In genomic region chr17:28173071-28173561, GRCh38 we compare ENCODE assay signal across 18 cellular contexts.
DNase-seq lines count a peak whose midpoint lies in the region; ATAC-seq and TF ChIP-seq lines count a peak whose summit lies in the region.
"Had no signal": no experiment of that assay in that cellular context is flagged by ENCODE, and none has a peak within 500 bp of the region (broad histone marks: within the 10 kb centered on the region; RNA-seq: fewer than 3 reads in every experiment).

No MANE protein-coding gene starts in this region.

- no peaks in the 10 kb centered on the region for H3K27me3 Mint-ChIP-seq in CD8-positive, alpha-beta T cell (ENCODE audit: low read depth)
- H3K27me3 Mint-ChIP-seq in HFFc6 (ENCODE audit: insufficient read depth) (no peaks in the 10 kb centered on the region), WTC11 (ENCODE audit: low read depth) (no peaks in the 10 kb centered on the region)

- no peak overlapping the region for H3K27ac ChIP-seq in CD8-positive, alpha-beta T cell (ENCODE audit: low read depth, low read length)
- H3K27ac ChIP-seq in colonic mucosa, result no peak overlapping the region
- H3K27ac ChIP-seq: epithelial cell of prostate, right atrium auricular region had no signal

- no peak for ATAC-seq in CD8-positive, alpha-beta T cell
- peak; percentile 72 for ATAC-seq in WTC11
- peak; percentile 54 for ATAC-seq in mucosa of descending colon
- ATAC-seq: activated CD8-positive, alpha-beta T cell treated with anti-CD3 and anti-CD28 coated beads, Interleukin-2, amount 10 ng/mL, durations not matched to agents 7 days and 5 days had no signal

- no peak overlapping the region for H3K9ac ChIP-seq in colonic mucosa (ENCODE audit: low read depth in 2 of 2, low read length in 2 of 2)

- DNase-seq in CD8-positive, alpha-beta T cell, result no peak
- DNase-seq in HFFc6 (no peak), WTC11 (ENCODE audit: low spot score) (no peak), mucosa of descending colon (no peak), RPMI8226 (no peak), colonic mucosa (no peak), kidney tubule cell (ENCODE audit: low spot score) (no peak), NCI-H2196 (lab: John Stamatoyannopoulos, UW; ENCODE audit: unreplicated experiment) (no peak)
- DNase-seq: activated CD8-positive, alpha-beta T cell treated with anti-CD3 and anti-CD28 coated beads, Interleukin-2, amount 10 ng/mL, durations not matched to agents 7 days and 5 days; activated naive CD4-positive, alpha-beta T cell; caudate nucleus; NCI-H2227 treated with DMSO at 0.1 percent for 48 hours; Peyer's patch; stimulated activated CD4-positive, alpha-beta T cell treated with anti-CD3 and anti-CD28 coated beads, Interleukin-4, amount 100 ng/mL, for 24 hours; stimulated activated naive CD4-positive, alpha-beta T cell; T-helper 9 cell had no signal

- peaks cover 13% of the 10 kb centered on the region for H3K4me1 ChIP-seq in CD8-positive, alpha-beta T cell (ENCODE audit: insufficient read depth, low read length)
- peaks cover 9% of the 10 kb centered on the region for H3K4me1 ChIP-seq in mucosa of descending colon (ENCODE audit: low read depth)
- H3K4me1 ChIP-seq in colonic mucosa, result no peaks in the 10 kb centered on the region
- H3K4me1 ChIP-seq: Peyer's patch had no signal

- H3K4me3 ChIP-seq in CD8-positive, alpha-beta T cell (ENCODE audit: low read depth, low read length), result no peak overlapping the region
- no peak overlapping the region for H3K4me3 ChIP-seq in mucosa of descending colon
- no peak overlapping the region for H3K4me3 ChIP-seq in colonic mucosa
- H3K4me3 ChIP-seq: Peyer's patch, right atrium auricular region had no signal

- TF ChIP-seq CTCF in CD8-positive, alpha-beta T cell (IDR thresholded peaks at IDR 0.05), result no peak
- TF ChIP-seq CTCF in HFFc6 (IDR thresholded peaks at IDR 0.05) (no peak), WTC11 (IDR thresholded peaks at IDR 0.05) (no peak), mucosa of descending colon (IDR thresholded peaks at IDR 0.05) (no peak), colonic mucosa (IDR thresholded peaks at IDR 0.05) (no peak)

- H3K27ac Mint-ChIP-seq in CD8-positive, alpha-beta T cell, result peak overlapping the region; percentile 66
- peak overlapping the region; percentile 68 for H3K27ac Mint-ChIP-seq in HFFc6
- H3K27ac Mint-ChIP-seq in WTC11, result peak overlapping the region; percentile 90
- H3K27ac Mint-ChIP-seq: activated CD8-positive, alpha-beta T cell treated with anti-CD3 and anti-CD28 coated beads, Interleukin-2, amount 10 ng/mL, durations not matched to agents 7 days and 5 days had no signal

- POLR2A ChIA-PET in CD8-positive, alpha-beta T cell (lab: Charles Lee), result no interaction called here
- POLR2A ChIA-PET in WTC11 (lab: Charles Lee), result no interaction called here

- no peaks in the 10 kb centered on the region for H3K36me3 ChIP-seq in CD8-positive, alpha-beta T cell (ENCODE audit: insufficient read depth, low read length)
- H3K36me3 ChIP-seq in mucosa of descending colon (ENCODE audit: low read depth), result no peaks in the 10 kb centered on the region
- no peaks in the 10 kb centered on the region for H3K36me3 ChIP-seq in colonic mucosa

- intact Hi-C loops in CD8-positive, alpha-beta T cell (cut with DNase I, micrococcal nuclease), result no loop called here
- intact Hi-C loops in mucosa of descending colon (cut with DNase I, micrococcal nuclease) (no loop called here), colonic mucosa (cut with DNase I) (no loop called here)

- CTCF ChIA-PET in CD8-positive, alpha-beta T cell (lab: Charles Lee), result no interaction called here
- CTCF ChIA-PET in WTC11 (lab: Charles Lee), result interaction anchor here (1.0 to 1.3 kb wide), 2 partner anchors 78 to 100 kb away, joined by 3 to 5 read pairs; no protein-coding TSS in a partner anchor

- no peak overlapping the region for H3K4me3 Mint-ChIP-seq in CD8-positive, alpha-beta T cell
- peak overlapping the region; percentile 64 for H3K4me3 Mint-ChIP-seq in HFFc6
- H3K4me3 Mint-ChIP-seq in WTC11, result peak overlapping the region; percentile 9; the same call in 1 of the 2 replicates
- H3K4me3 Mint-ChIP-seq: activated CD8-positive, alpha-beta T cell treated with anti-CD3 and anti-CD28 coated beads, Interleukin-2, amount 10 ng/mL, durations not matched to agents 7 days and 5 days had no signal

- H3K9me3 ChIP-seq in CD8-positive, alpha-beta T cell (ENCODE audit: low read length), result no peaks in the 10 kb centered on the region
- H3K9me3 ChIP-seq in mucosa of descending colon (no peaks in the 10 kb centered on the region), colonic mucosa (no peaks in the 10 kb centered on the region)
- H3K9me3 ChIP-seq: Peyer's patch, right atrium auricular region had no signal

- no peaks in the 10 kb centered on the region for H3K9me3 Mint-ChIP-seq in CD8-positive, alpha-beta T cell
- H3K9me3 Mint-ChIP-seq in HFFc6 (no peaks in the 10 kb centered on the region), WTC11 (no peaks in the 10 kb centered on the region)

- peaks cover 40% of the 10 kb centered on the region for H3K36me3 Mint-ChIP-seq in CD8-positive, alpha-beta T cell
- H3K36me3 Mint-ChIP-seq in HFFc6 (ENCODE audit: low read depth), result peaks cover 58% of the 10 kb centered on the region
- H3K36me3 Mint-ChIP-seq in WTC11, result peaks cover 24% of the 10 kb centered on the region

- H3K4me1 Mint-ChIP-seq in CD8-positive, alpha-beta T cell (ENCODE audit: low read depth), result peaks cover 23% of the 10 kb centered on the region
- H3K4me1 Mint-ChIP-seq in HFFc6 (ENCODE audit: low read depth) (peaks cover 76% of the 10 kb centered on the region), WTC11 (peaks cover 59% of the 10 kb centered on the region)

- H3K27me3 ChIP-seq in CD8-positive, alpha-beta T cell (ENCODE audit: insufficient read depth, low read length), result no peaks in the 10 kb centered on the region
- H3K27me3 ChIP-seq in colonic mucosa, result no peaks in the 10 kb centered on the region
- H3K27me3 ChIP-seq: Peyer's patch, right atrium auricular region had no signal

TF ChIP-seq in WTC11, 78 proteins besides CTCF, POLR2A, EP300 and RAD21:
- TF ChIP-seq, protein P1, sequence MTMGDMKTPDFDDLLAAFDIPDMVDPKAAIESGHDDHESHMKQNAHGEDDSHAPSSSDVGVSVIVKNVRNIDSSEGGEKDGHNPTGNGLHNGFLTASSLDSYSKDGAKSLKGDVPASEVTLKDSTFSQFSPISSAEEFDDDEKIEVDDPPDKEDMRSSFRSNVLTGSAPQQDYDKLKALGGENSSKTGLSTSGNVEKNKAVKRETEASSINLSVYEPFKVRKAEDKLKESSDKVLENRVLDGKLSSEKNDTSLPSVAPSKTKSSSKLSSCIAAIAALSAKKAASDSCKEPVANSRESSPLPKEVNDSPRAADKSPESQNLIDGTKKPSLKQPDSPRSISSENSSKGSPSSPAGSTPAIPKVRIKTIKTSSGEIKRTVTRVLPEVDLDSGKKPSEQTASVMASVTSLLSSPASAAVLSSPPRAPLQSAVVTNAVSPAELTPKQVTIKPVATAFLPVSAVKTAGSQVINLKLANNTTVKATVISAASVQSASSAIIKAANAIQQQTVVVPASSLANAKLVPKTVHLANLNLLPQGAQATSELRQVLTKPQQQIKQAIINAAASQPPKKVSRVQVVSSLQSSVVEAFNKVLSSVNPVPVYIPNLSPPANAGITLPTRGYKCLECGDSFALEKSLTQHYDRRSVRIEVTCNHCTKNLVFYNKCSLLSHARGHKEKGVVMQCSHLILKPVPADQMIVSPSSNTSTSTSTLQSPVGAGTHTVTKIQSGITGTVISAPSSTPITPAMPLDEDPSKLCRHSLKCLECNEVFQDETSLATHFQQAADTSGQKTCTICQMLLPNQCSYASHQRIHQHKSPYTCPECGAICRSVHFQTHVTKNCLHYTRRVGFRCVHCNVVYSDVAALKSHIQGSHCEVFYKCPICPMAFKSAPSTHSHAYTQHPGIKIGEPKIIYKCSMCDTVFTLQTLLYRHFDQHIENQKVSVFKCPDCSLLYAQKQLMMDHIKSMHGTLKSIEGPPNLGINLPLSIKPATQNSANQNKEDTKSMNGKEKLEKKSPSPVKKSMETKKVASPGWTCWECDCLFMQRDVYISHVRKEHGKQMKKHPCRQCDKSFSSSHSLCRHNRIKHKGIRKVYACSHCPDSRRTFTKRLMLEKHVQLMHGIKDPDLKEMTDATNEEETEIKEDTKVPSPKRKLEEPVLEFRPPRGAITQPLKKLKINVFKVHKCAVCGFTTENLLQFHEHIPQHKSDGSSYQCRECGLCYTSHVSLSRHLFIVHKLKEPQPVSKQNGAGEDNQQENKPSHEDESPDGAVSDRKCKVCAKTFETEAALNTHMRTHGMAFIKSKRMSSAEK (CRISPR knock-in tag; IDR thresholded peaks at IDR 0.05; ENCODE audit: borderline replicate concordance), result no peak
- no peak for TF ChIP-seq ESRRA (CRISPR knock-in tag; IDR thresholded peaks at IDR 0.05; ENCODE audit: borderline replicate concordance)
TF ChIP-seq in WTC11: peak in this region for 0.
